ENCODE assay signal across 2 cellular contexts in the genomic region with DNA sequence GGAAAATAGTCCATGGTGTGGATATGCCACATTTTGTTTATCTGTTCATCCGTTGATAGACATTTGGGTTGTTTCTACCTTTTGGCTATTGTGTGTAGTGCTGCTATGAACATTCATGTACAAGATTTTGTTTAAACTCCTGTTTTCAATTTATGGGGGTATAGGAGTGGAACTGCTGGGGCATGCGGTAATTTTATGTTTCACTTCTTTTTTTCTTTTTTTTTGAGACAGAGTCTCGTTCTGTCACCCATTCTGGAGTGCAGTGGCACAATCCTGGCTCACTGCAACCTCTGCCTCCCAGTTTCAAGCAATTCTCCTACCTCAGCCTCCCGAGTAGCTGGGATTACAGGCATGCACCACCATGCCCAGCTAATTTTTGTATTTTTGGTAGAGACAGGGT. TPM values are rescaled to one million over a fixed set of nuclear protein-coding genes. Genes with fewer than 3 reads are reported as not detected.
"Had no signal": no experiment of that assay in that cellular context is flagged by ENCODE, and none has a peak within 500 bp of the region (broad histone marks: within the 10 kb centered on the region; RNA-seq: fewer than 3 reads in every experiment).

No MANE protein-coding gene starts in this region.

RNA-seq across cellular contexts. Expression of gene GPNMB, which starts 22.2 kb away (rescaled TPM):
- total RNA-seq: activated CD4-positive, alpha-beta T cell treated with anti-CD3 and anti-CD28 coated beads, Interleukin-2, amount 10 ng/mL, durations not matched to agents 7 days and 5 days; T-helper 17 cell had no signal
